In the genomic region with DNA sequence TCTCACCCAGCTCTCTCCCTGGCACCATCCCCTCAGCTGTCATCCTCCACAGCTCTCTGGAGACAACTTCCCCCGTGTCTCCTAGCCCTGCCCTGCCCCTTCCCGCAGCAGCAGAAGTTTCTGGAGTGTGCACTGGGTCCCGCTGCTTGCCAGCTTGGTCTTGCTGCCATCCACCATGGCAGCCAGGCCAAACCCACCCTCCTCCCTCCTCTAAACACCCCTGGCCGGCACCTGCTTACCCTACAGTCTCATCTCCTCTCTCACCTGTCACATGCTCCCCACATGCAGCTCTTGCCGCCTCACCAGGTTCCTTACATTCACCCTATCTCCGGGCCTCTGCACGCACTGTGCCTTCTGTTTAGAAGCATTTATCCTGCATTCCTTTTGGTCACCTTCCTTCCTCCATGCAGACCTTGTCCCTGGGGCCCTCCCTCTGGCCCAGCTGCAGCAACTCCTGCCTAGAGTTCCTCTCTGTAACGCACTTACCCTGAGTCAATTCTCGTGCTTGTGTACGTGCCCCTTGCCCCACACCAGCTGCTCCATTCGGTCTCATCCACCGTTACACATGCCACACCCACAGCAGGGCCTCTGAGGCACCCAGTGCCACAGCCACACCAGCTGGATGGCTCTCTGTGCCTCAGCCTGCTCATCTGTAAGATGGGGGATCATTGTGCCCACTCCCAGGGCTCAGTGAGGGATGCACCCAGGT, we compare ENCODE assay signal across 20 cellular contexts.
DNase-seq lines count a peak whose midpoint lies in the region; ATAC-seq, FAIRE-seq and TF ChIP-seq lines count a peak whose summit lies in the region.
"Had no signal": no experiment of that assay in that cellular context is flagged by ENCODE, and none has a peak within 500 bp of the region (broad histone marks: within the 10 kb centered on the region; RNA-seq: fewer than 3 reads in every experiment).

No MANE protein-coding gene starts in this region.

- no peak for FAIRE-seq in H54 (lab: Jason Lieb, UNC)

- no peak for ATAC-seq in HG02798 (IDR thresholded peaks at IDR 0.05; ENCODE audit: poor library complexity, unreplicated experiment)
- ATAC-seq: mucosa of descending colon, Panc1, WTC11 had no signal

- WGBS in sigmoid colon, 2 donors = 47 to 70% methylated on average over 12 of the region's 12 CpGs

- TF ChIP-seq POLR2A in Peyer's patch (IDR thresholded peaks at IDR 0.05) (no peak), sigmoid colon (IDR thresholded peaks at IDR 0.05) (no peak), H54 (IDR thresholded peaks at IDR 0.05; ENCODE audit: low read depth, low read length) (no peak)

- no peaks in the 10 kb centered on the region for H3K27me3 ChIP-seq in Peyer's patch
- H3K27me3 ChIP-seq in sigmoid colon = no peaks in the 10 kb centered on the region
- H3K27me3 ChIP-seq: ascending aorta, esophagus squamous epithelium had no signal

- H3K27ac ChIP-seq in Peyer's patch (no peak overlapping the region), sigmoid colon (no peak overlapping the region)
- H3K27ac ChIP-seq: ascending aorta, esophagus squamous epithelium had no signal

- no peak for TF ChIP-seq EP300 in sigmoid colon (IDR thresholded peaks at IDR 0.05)

- no peaks in the 10 kb centered on the region for H3K4me1 ChIP-seq in Peyer's patch
- no peaks in the 10 kb centered on the region for H3K4me1 ChIP-seq in sigmoid colon
- H3K4me1 ChIP-seq: ascending aorta, Caco-2 had no signal

- intact Hi-C loops in sigmoid colon (cut with DNase I) = no loop called here

- H3K36me3 ChIP-seq in Peyer's patch (no peaks in the 10 kb centered on the region), sigmoid colon (no peaks in the 10 kb centered on the region)
- H3K36me3 ChIP-seq: ascending aorta, esophagus squamous epithelium had no signal

- H3K9me3 ChIP-seq in Peyer's patch = peaks cover 0 to 5% (median 0%) of the 10 kb centered on the region in 4 donors
- H3K9me3 ChIP-seq in sigmoid colon = no peaks in the 10 kb centered on the region
- H3K9me3 ChIP-seq: ascending aorta, Caco-2, esophagus squamous epithelium, mucosa of descending colon, SK-N-SH had no signal

- H3K4me3 ChIP-seq in Peyer's patch (no peak overlapping the region), sigmoid colon (no peak overlapping the region)
- H3K4me3 ChIP-seq: ascending aorta, esophagus squamous epithelium, mucosa of descending colon had no signal

- TF ChIP-seq CTCF in Peyer's patch (IDR thresholded peaks at IDR 0.05) (no peak), sigmoid colon (IDR thresholded peaks at IDR 0.05) (no peak)

- DNase-seq in NCI-H748 (lab: John Stamatoyannopoulos, UW; ENCODE audit: unreplicated experiment) = peak; percentile 0
- no peak for DNase-seq in NCI-H748 treated with DMSO at 0.1 percent for 48 hours (lab: John Stamatoyannopoulos, UW)
- DNase-seq in Peyer's patch = peak in 2 of 3 donors; percentile 23 to 29
- DNase-seq in iPS-NIHi11 (ENCODE audit: low spot score) = peak; percentile 5
- DNase-seq in sigmoid colon = peak; percentile 35
- no peak for DNase-seq in NCI-H2029 treated with DMSO at 0.1 percent for 48 hours (lab: John Stamatoyannopoulos, UW)
- DNase-seq in H54 (ENCODE audit: insufficient read length, low spot score) = no peak
- DNase-seq: activated CD4-positive, alpha-beta T cell treated with anti-CD3 and anti-CD28 coated beads, Interleukin-2, amount 50 U/mL, for 4 hours; AML-193; effector memory CD4-positive, alpha-beta T cell; esophagus squamous epithelium; NCI-H187 treated with DMSO at 0.1 percent for 48 hours; NCI-H345 had no signal

Comparison
In these comparisons a context has a peak if more than half of its experiments do, and no peak if none do; other contexts are left out.
1. DNase-seq: peak in NCI-H748 (single experiment), Peyer's patch (2 of 3), iPS-NIHi11 (single experiment) and sigmoid colon (single experiment); none in NCI-H748 treated with DMSO at 0.1 percent for 48 hours (single experiment), NCI-H2029 treated with DMSO at 0.1 percent for 48 hours (single experiment) and H54 (single experiment).